1 cellular context compared by ENCODE assay signal in the genomic region with DNA sequence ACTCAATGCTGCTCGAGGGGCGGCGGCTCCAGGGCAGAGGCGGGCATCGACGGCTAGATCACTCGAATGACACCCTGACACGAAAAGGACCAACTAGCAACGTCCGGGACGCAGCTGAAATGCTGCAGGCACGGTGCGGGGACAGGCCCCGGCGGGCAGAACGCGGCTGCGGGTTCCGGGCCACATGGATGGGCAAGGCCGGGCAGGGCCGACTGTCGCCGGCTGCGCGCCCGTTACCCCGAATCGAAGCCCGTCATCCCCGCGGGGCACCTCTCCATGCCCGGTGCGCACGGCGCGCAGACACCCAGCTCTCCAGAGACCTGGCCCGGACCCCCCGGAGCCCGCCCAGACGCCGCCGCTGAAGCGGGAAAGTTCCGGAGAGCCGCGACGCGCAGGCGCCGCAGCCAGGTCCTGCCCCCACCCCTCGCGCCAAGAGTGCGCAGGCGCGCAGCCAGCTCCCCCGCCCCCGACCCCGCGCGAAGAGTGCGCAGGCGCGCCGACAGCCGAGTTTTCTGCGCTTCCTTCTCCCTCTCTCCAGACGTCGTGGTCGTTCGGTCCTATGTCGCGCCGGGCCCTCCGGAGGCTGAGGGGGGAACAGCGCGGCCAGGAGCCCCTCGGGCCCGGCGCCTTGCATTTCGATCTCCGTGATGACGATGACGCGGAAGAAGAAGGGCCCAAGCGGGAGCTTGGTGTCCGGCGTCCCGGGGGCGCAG.
TF ChIP-seq lines count a peak whose summit lies in the region.

Gene TCF25, plus strand, starts transcription at position 484 of the 713 bp plus-strand sequence. Its CDS starts 76 bp downstream, at position 560.

TF ChIP-seq in K562, 482 proteins besides CTCF, POLR2A, EP300 and RAD21 (continued from another document and continues in another):
- no peak for TF ChIP-seq PURB (CRISPR knock-in tag; IDR thresholded peaks at IDR 0.05; ENCODE audit: low read depth)
- TF ChIP-seq SIN3B (IDR thresholded peaks at IDR 0.05; ENCODE audit: low read depth) = no peak
- no peak for TF ChIP-seq ETV6 (IDR thresholded peaks at IDR 0.05; ENCODE audit: borderline replicate concordance in 1 of 2, low read depth in 2 of 2, low read length in 1 of 2)
- TF ChIP-seq ETV6 (CRISPR knock-in tag; IDR thresholded peaks at IDR 0.05; ENCODE audit: borderline replicate concordance) = 0 out of 2 replicates have a peak, but pooled peaks have one; percentile 41
- TF ChIP-seq PRMT5 (CRISPR knock-in tag; IDR thresholded peaks at IDR 0.05) = 0 out of 2 replicates have a peak, but pooled peaks have one; percentile 57
- peak; percentile 80; the same call in 1 of the 2 replicates for TF ChIP-seq BRD4 (IDR thresholded peaks at IDR 0.05)
- TF ChIP-seq GATAD2A (IDR thresholded peaks at IDR 0.05) = 0 out of 2 replicates have a peak, but pooled peaks have one; percentile 16
- TF ChIP-seq CBX5 (IDR thresholded peaks at IDR 0.05; ENCODE audit: borderline replicate concordance, low read depth) = no peak
- no peak for TF ChIP-seq CHD4 (IDR thresholded peaks at IDR 0.05; ENCODE audit: insufficient read depth, insufficient replicate concordance, low read depth, low read length, poor library complexity, severe bottlenecking)
- TF ChIP-seq NELFE (IDR thresholded peaks at IDR 0.05; ENCODE audit: insufficient read depth, insufficient read length) = no peak
- peak; percentile 81 for TF ChIP-seq KLF1 (tag; IDR thresholded peaks at IDR 0.05)
- TF ChIP-seq OTX1 (CRISPR knock-in tag; IDR thresholded peaks at IDR 0.05) = no peak
- no peak for TF ChIP-seq PREB (CRISPR knock-in tag; IDR thresholded peaks at IDR 0.05)
- no peak for TF ChIP-seq MCM7 (IDR thresholded peaks at IDR 0.05)
- no peak for TF ChIP-seq MTA3 (IDR thresholded peaks at IDR 0.05; ENCODE audit: borderline replicate concordance)
- TF ChIP-seq CEBPB (tag; IDR thresholded peaks at IDR 0.05) = no peak
- TF ChIP-seq NBN (IDR thresholded peaks at IDR 0.05; ENCODE audit: low read depth) = peak; percentile 69; the same call in 1 of the 2 replicates
- TF ChIP-seq ID3 (CRISPR knock-in tag; IDR thresholded peaks at IDR 0.05) = no peak
- peak; percentile 82 for TF ChIP-seq ID3 (tag; IDR thresholded peaks at IDR 0.05)
- TF ChIP-seq SFPQ (IDR thresholded peaks at IDR 0.05; ENCODE audit: low read depth, low read length) = no peak
- TF ChIP-seq EGR1 (conservative IDR thresholded peaks at IDR 0.05) = peak; percentile 25; the same call in 1 of the 2 replicates
- TF ChIP-seq FOXJ2 (tag; IDR thresholded peaks at IDR 0.05) = no peak
- TF ChIP-seq, protein P1, sequence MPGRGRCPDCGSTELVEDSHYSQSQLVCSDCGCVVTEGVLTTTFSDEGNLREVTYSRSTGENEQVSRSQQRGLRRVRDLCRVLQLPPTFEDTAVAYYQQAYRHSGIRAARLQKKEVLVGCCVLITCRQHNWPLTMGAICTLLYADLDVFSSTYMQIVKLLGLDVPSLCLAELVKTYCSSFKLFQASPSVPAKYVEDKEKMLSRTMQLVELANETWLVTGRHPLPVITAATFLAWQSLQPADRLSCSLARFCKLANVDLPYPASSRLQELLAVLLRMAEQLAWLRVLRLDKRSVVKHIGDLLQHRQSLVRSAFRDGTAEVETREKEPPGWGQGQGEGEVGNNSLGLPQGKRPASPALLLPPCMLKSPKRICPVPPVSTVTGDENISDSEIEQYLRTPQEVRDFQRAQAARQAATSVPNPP (IDR thresholded peaks at IDR 0.05; ENCODE audit: borderline replicate concordance, insufficient read depth, insufficient read length) = no peak
- no peak for TF ChIP-seq ZNF586 (CRISPR knock-in tag; conservative IDR thresholded peaks at IDR 0.05)
- TF ChIP-seq, protein P2, sequence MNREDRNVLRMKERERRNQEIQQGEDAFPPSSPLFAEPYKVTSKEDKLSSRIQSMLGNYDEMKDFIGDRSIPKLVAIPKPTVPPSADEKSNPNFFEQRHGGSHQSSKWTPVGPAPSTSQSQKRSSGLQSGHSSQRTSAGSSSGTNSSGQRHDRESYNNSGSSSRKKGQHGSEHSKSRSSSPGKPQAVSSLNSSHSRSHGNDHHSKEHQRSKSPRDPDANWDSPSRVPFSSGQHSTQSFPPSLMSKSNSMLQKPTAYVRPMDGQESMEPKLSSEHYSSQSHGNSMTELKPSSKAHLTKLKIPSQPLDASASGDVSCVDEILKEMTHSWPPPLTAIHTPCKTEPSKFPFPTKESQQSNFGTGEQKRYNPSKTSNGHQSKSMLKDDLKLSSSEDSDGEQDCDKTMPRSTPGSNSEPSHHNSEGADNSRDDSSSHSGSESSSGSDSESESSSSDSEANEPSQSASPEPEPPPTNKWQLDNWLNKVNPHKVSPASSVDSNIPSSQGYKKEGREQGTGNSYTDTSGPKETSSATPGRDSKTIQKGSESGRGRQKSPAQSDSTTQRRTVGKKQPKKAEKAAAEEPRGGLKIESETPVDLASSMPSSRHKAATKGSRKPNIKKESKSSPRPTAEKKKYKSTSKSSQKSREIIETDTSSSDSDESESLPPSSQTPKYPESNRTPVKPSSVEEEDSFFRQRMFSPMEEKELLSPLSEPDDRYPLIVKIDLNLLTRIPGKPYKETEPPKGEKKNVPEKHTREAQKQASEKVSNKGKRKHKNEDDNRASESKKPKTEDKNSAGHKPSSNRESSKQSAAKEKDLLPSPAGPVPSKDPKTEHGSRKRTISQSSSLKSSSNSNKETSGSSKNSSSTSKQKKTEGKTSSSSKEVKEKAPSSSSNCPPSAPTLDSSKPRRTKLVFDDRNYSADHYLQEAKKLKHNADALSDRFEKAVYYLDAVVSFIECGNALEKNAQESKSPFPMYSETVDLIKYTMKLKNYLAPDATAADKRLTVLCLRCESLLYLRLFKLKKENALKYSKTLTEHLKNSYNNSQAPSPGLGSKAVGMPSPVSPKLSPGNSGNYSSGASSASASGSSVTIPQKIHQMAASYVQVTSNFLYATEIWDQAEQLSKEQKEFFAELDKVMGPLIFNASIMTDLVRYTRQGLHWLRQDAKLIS (CRISPR knock-in tag; IDR thresholded peaks at IDR 0.05) = peak; percentile 78
- no peak for TF ChIP-seq GTF2B (IDR thresholded peaks at IDR 0.05; ENCODE audit: extremely low read depth, insufficient read length)
- no peak for TF ChIP-seq ZNF318 (IDR thresholded peaks at IDR 0.05; ENCODE audit: borderline replicate concordance in 1 of 2, low read depth in 1 of 2)
- TF ChIP-seq GTF2E2 (tag; IDR thresholded peaks at IDR 0.05) = peak; percentile 81; the same call in 1 of the 2 replicates
- TF ChIP-seq, protein P3, sequence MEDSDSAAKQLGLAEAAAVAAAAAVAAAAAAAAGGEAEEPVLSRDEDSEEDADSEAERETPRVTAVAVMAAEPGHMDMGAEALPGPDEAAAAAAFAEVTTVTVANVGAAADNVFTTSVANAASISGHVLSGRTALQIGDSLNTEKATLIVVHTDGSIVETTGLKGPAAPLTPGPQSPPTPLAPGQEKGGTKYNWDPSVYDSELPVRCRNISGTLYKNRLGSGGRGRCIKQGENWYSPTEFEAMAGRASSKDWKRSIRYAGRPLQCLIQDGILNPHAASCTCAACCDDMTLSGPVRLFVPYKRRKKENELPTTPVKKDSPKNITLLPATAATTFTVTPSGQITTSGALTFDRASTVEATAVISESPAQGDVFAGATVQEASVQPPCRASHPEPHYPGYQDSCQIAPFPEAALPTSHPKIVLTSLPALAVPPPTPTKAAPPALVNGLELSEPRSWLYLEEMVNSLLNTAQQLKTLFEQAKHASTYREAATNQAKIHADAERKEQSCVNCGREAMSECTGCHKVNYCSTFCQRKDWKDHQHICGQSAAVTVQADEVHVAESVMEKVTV (CRISPR knock-in tag; IDR thresholded peaks at IDR 0.05) = no peak
- no peak for TF ChIP-seq TOE1 (IDR thresholded peaks at IDR 0.05; ENCODE audit: borderline replicate concordance)
- no peak for TF ChIP-seq TOE1 (CRISPR knock-in tag; IDR thresholded peaks at IDR 0.05; ENCODE audit: borderline replicate concordance, low read depth)
- peak; percentile 88 for TF ChIP-seq NCOA6 (IDR thresholded peaks at IDR 0.05)
- TF ChIP-seq U2AF1 (optimal IDR thresholded peaks at IDR 0.05; ENCODE audit: low read depth, low read length) = no peak
- TF ChIP-seq HDAC2 (IDR thresholded peaks at IDR 0.05) = peak; percentile 43; the same call in 1 of the 2 replicates
- TF ChIP-seq CBFA2T3 (IDR thresholded peaks at IDR 0.05) = no peak
